Comparison of ENCODE assay signal across 8 cellular contexts in genomic region chr22:27801616-27802388, GRCh38. TPM values are rescaled to one million over a fixed set of nuclear protein-coding genes. Genes with fewer than 3 reads are reported as not detected.
DNase-seq lines count a peak whose midpoint lies in the region; ATAC-seq and TF ChIP-seq lines count a peak whose summit lies in the region.

Gene MN1, minus strand, starts transcription at chr22:27801756. Its CDS starts 1,213 bp downstream, at chr22:27800543.

- peak within 1 kb of the TSS; percentile 73 for H3K4me3 Mint-ChIP-seq in activated CD8-positive, alpha-beta T cell treated with anti-CD3 and anti-CD28 coated beads for 36 hours

- H3K9ac ChIP-seq in HUES64 (ENCODE audit: low read depth, low read length), result peak within 1 kb of the TSS; percentile 78

- H3K4me1 ChIP-seq in HUES64 (ENCODE audit: insufficient read depth, low read length) (peaks cover 27% of the 10 kb centered on the region), lower lobe of right lung (peaks cover 38% of the 10 kb centered on the region)
- H3K4me1 ChIP-seq in effector memory CD4-positive, alpha-beta T cell (ENCODE audit: control insufficient read depth, insufficient read depth, low read length, poor library complexity, severe bottlenecking), result peaks cover 12% of the 10 kb centered on the region

- H3K36me3 ChIP-seq in HUES64 (ENCODE audit: insufficient read depth, low read length) (no peaks in the 10 kb centered on the region), lower lobe of right lung (no peaks in the 10 kb centered on the region)
- H3K36me3 ChIP-seq in effector memory CD4-positive, alpha-beta T cell (ENCODE audit: control insufficient read depth, insufficient read depth, low read length), result no peaks in the 10 kb centered on the region

- H3K4me1 Mint-ChIP-seq in activated CD8-positive, alpha-beta T cell treated with anti-CD3 and anti-CD28 coated beads for 36 hours (ENCODE audit: low read depth), result peaks cover 10% of the 10 kb centered on the region

- under 1% methylated on average over 59 of the region's 61 CpGs for WGBS in HUES64

- CTCF ChIA-PET in AG04449 (lab: Yijun Ruan, JAX), result interaction anchor here (1.0 to 1.4 kb wide), 2 partner anchors 1038 to 1045 kb away, joined by 3 read pairs; no protein-coding TSS in a partner anchor
- CTCF ChIA-PET in activated CD8-positive, alpha-beta T cell treated with anti-CD3 and anti-CD28 coated beads for 36 hours (lab: Charles Lee), result no interaction called here

- H3K27me3 Mint-ChIP-seq in activated CD8-positive, alpha-beta T cell treated with anti-CD3 and anti-CD28 coated beads for 36 hours, result peaks cover 19% of the 10 kb centered on the region

- H3K9me3 Mint-ChIP-seq in activated CD8-positive, alpha-beta T cell treated with anti-CD3 and anti-CD28 coated beads for 36 hours, result no peaks in the 10 kb centered on the region

- H3K9me3 ChIP-seq in HUES64 (ENCODE audit: insufficient read depth, low read depth, low read length), result no peaks in the 10 kb centered on the region
- no peaks in the 10 kb centered on the region for H3K9me3 ChIP-seq in effector memory CD4-positive, alpha-beta T cell (ENCODE audit: control insufficient read depth, low read length)
- H3K9me3 ChIP-seq in lower lobe of right lung, result no peaks in the 10 kb centered on the region

- H3K27me3 ChIP-seq in HUES64 (ENCODE audit: insufficient read depth, low read length), result peaks cover 66% of the 10 kb centered on the region
- peaks cover 5% of the 10 kb centered on the region for H3K27me3 ChIP-seq in effector memory CD4-positive, alpha-beta T cell (replicated peaks; ENCODE audit: control insufficient read depth, insufficient read depth, low read length, poor library complexity, severe bottlenecking)
- peaks cover 42% of the 10 kb centered on the region for H3K27me3 ChIP-seq in lower lobe of right lung (ENCODE audit: low read depth)

- no peak within 1 kb of the TSS for H3K27ac Mint-ChIP-seq in activated CD8-positive, alpha-beta T cell treated with anti-CD3 and anti-CD28 coated beads for 36 hours

- H3K27ac ChIP-seq in HUES64 (ENCODE audit: low read depth, low read length) (peak within 1 kb of the TSS; percentile 74; the same call in 1 of the 2 replicates), lower lobe of right lung (peak within 1 kb of the TSS; percentile 83)
- H3K27ac ChIP-seq in effector memory CD4-positive, alpha-beta T cell (ENCODE audit: insufficient read depth, low read length, poor library complexity, severe bottlenecking), result no peak within 1 kb of the TSS

- TF ChIP-seq CTCF in AG04449 (IDR thresholded peaks at IDR 0.05; ENCODE audit: insufficient read depth, low read length, missing control alignments), result no peak
- TF ChIP-seq CTCF in activated CD8-positive, alpha-beta T cell treated with anti-CD3 and anti-CD28 coated beads for 36 hours (IDR thresholded peaks at IDR 0.05), result no peak
- TF ChIP-seq CTCF in lower lobe of right lung (IDR thresholded peaks at IDR 0.05), result no peak

- intact Hi-C loops in activated CD8-positive, alpha-beta T cell treated with anti-CD3 and anti-CD28 coated beads for 36 hours (cut with micrococcal nuclease), result no loop called here
- intact Hi-C loops in lower lobe of right lung (cut with DNase I), result no loop called here

- no peaks in the 10 kb centered on the region for H3K36me3 Mint-ChIP-seq in activated CD8-positive, alpha-beta T cell treated with anti-CD3 and anti-CD28 coated beads for 36 hours (ENCODE audit: low read depth)

- POLR2A ChIA-PET in AG04449 (lab: Yijun Ruan, JAX), result interaction anchor here (0.6 kb wide), 1 partner anchor 366 kb away, joined by 4 read pairs; no protein-coding TSS in a partner anchor
- POLR2A ChIA-PET in activated CD8-positive, alpha-beta T cell treated with anti-CD3 and anti-CD28 coated beads for 36 hours (lab: Charles Lee), result no interaction called here

- peak; percentile 56 for ATAC-seq in activated CD8-positive, alpha-beta T cell treated with anti-CD3 and anti-CD28 coated beads for 36 hours
- peak; percentile 34 to 58 for ATAC-seq in lower lobe of right lung
- no peak for ATAC-seq in HG03565 (IDR thresholded peaks at IDR 0.05; ENCODE audit: unreplicated experiment)

- DNase-seq in AG04449 (ENCODE audit: low read depth, low spot score), result no peak
- DNase-seq in activated CD8-positive, alpha-beta T cell treated with anti-CD3 and anti-CD28 coated beads for 36 hours, result peak; percentile 46
- peak in 1 of 3 donors; percentile 25 for DNase-seq in effector memory CD4-positive, alpha-beta T cell
- DNase-seq in lower lobe of right lung, result no peak
- peak; percentile 54 to 62 for DNase-seq in stimulated activated CD4-positive, alpha-beta T cell treated with anti-CD3 and anti-CD28 coated beads, Interleukin-4, amount 100 ng/mL, for 4 hours
- DNase-seq in NCI-H1436 (lab: John Stamatoyannopoulos, UW), result no peak

- H3K4me3 ChIP-seq in AG04449 (ENCODE audit: low read depth, low read length) (peak within 1 kb of the TSS; percentile 77), HUES64 (ENCODE audit: low read length) (peak within 1 kb of the TSS; percentile 75), lower lobe of right lung (peak within 1 kb of the TSS; percentile 70)
- peak within 1 kb of the TSS; percentile 85 for H3K4me3 ChIP-seq in effector memory CD4-positive, alpha-beta T cell (ENCODE audit: insufficient read depth, low read depth, low read length, poor library complexity, severe bottlenecking)

RNA-seq across cellular contexts. Expression of gene MN1, which starts in this region (rescaled TPM):
- polyA plus RNA-seq in HUES64 (2013, experiment 1 of 2), result 11.3 TPM
- polyA plus RNA-seq in HUES64 (2013, experiment 2 of 2), result 14.9 TPM
- under 1 TPM; 0.11 to 0.16 TPM for total RNA-seq in activated CD8-positive, alpha-beta T cell treated with anti-CD3 and anti-CD28 coated beads for 36 hours
- total RNA-seq in lower lobe of right lung, result 6.5 TPM

Comparison
In these comparisons a context has a peak if more than half of its experiments do, and no peak if none do; other contexts are left out.
1. Peak in DNase-seq and ATAC-seq in activated CD8-positive, alpha-beta T cell treated with anti-CD3 and anti-CD28 coated beads for 36 hours; RNA of the gene not detected or under 1 TPM.
2. DNase-seq: peak in stimulated activated CD4-positive, alpha-beta T cell treated with anti-CD3 and anti-CD28 coated beads, Interleukin-4, amount 100 ng/mL, for 4 hours (2 of 2); none in AG04449 (single experiment), lower lobe of right lung (single experiment) and NCI-H1436 (single experiment).
3. Peak in every context shown above with its lines, with median percentiles within 50 percentile points of each other: H3K4me3 ChIP-seq.